8 cellular contexts compared by ENCODE assay signal in genomic region chr13:44690376-44690775, GRCh38.
"Had no signal": no experiment of that assay in that cellular context is flagged by ENCODE, and none has a peak within 500 bp of the region (broad histone marks: within the 10 kb centered on the region; RNA-seq: fewer than 3 reads in every experiment).

No MANE protein-coding gene starts in this region.

- H3K9me3 ChIP-seq: HAP-1 had no signal

- H3K4me3 Mint-ChIP-seq: H9, HFFc6 had no signal

- H3K27ac ChIP-seq: GM23248 had no signal

- H2AFZ ChIP-seq: GM23248 had no signal

- ATAC-seq: HCT116 had no signal

- DNase-seq: GM23248, GOT3, H7, H9, HCEC 1CT, HFFc6 had no signal

- H3K27ac Mint-ChIP-seq: H9, HFFc6 had no signal

- H3K4me1 ChIP-seq: HAP-1 had no signal

- H3K4me3 ChIP-seq: GM23248, HAP-1 had no signal

- H3K9me3 Mint-ChIP-seq: HFFc6 had no signal

- H3K36me3 ChIP-seq: HAP-1 had no signal
